12 cellular contexts compared by ENCODE assay signal in genomic region chr4:48668254-48669017, GRCh38.
DNase-seq lines count a peak whose midpoint lies in the region; ATAC-seq and TF ChIP-seq lines count a peak whose summit lies in the region.
"Had no signal": no experiment of that assay in that cellular context is flagged by ENCODE, and none has a peak within 500 bp of the region (broad histone marks: within the 10 kb centered on the region; RNA-seq: fewer than 3 reads in every experiment).

No MANE protein-coding gene starts in this region.

- peaks cover 9% of the 10 kb centered on the region; the same call in 2 of the 3 replicates for H3K36me3 Mint-ChIP-seq in GM23338 (ENCODE audit: low read depth)
- H3K36me3 Mint-ChIP-seq in WTC11: peaks cover 8% of the 10 kb centered on the region
- peaks cover 19% of the 10 kb centered on the region for H3K36me3 Mint-ChIP-seq in activated T-helper 2 cell treated with anti-CD3 and anti-CD28 coated beads, Interferon-gamma antibody, Interleukin-2, Interleukin-4, amounts not matched to agents 10 μg/mL and 5 μg/mL and 100 μg/mL, durations not matched to agents 14 hours and 24 hours and 36 hours (ENCODE audit: low read depth)

- H3K4me2 ChIP-seq in GM23338: no peak overlapping the region

- H3K4me3 ChIP-seq in GM23338: no peak overlapping the region
- H3K4me3 ChIP-seq: sigmoid colon had no signal

- H3F3A ChIP-seq in GM23338 (replicated peaks; ENCODE audit: low read depth): no peaks in the 10 kb centered on the region

- 0 out of 2 replicates have a peak, but pooled peaks cover 9% of the 10 kb centered on the region for H3K9me2 ChIP-seq in GM23338 (ENCODE audit: insufficient read depth)

- peaks cover 49% of the 10 kb centered on the region for H3K79me2 ChIP-seq in GM23338 (replicated peaks; ENCODE audit: insufficient read depth)

- H4K20me1 ChIP-seq in GM23338 (replicated peaks; ENCODE audit: insufficient read depth): peaks cover 10% of the 10 kb centered on the region; the same call in 1 of the 2 replicates

- no peak overlapping the region for H2AFZ ChIP-seq in GM23338

- DNase-seq in DMS79 (lab: John Stamatoyannopoulos, UW) (peak; percentile 9), GM23338 (ENCODE audit: low spot score) (no peak), WTC11 (ENCODE audit: low spot score) (no peak), kidney tubule cell (ENCODE audit: low spot score) (peak; percentile 21)
- DNase-seq in activated T-helper 2 cell treated with anti-CD3 and anti-CD28 coated beads, Interferon-gamma antibody, Interleukin-2, Interleukin-4, amounts not matched to agents 10 μg/mL and 5 μg/mL and 100 μg/mL, durations not matched to agents 14 hours and 24 hours and 36 hours (ENCODE audit: low spot score): no peak
- DNase-seq: activated T-cell treated with anti-CD3 and anti-CD28 coated beads, Interleukin-2, amount 50 U/mL, for 72 hours; sigmoid colon had no signal

- TF ChIP-seq CTCF in GM23338 (conservative IDR thresholded peaks at IDR 0.05; ENCODE audit: low read depth in 2 of 2): no peak
- TF ChIP-seq CTCF in WTC11 (IDR thresholded peaks at IDR 0.05): no peak

- 0 out of 2 replicates have a peak overlapping the region, but pooled peaks have one; percentile 2 for H3K27ac ChIP-seq in GM23338 (ENCODE audit: low read depth)
- H3K27ac ChIP-seq: sigmoid colon had no signal

- H3K4me1 ChIP-seq in GM23338 (ENCODE audit: insufficient read depth): peaks cover 26% of the 10 kb centered on the region

- H3K4me3 Mint-ChIP-seq in GM23338 (no peak overlapping the region), WTC11 (no peak overlapping the region)
- no peak overlapping the region for H3K4me3 Mint-ChIP-seq in activated T-helper 2 cell treated with anti-CD3 and anti-CD28 coated beads, Interferon-gamma antibody, Interleukin-2, Interleukin-4, amounts not matched to agents 10 μg/mL and 5 μg/mL and 100 μg/mL, durations not matched to agents 14 hours and 24 hours and 36 hours (ENCODE audit: low read depth)
- H3K4me3 Mint-ChIP-seq: activated T-cell treated with anti-CD3 and anti-CD28 coated beads, Interleukin-2, amount 50 U/mL, for 72 hours; type B pancreatic cell had no signal

- CTCF ChIA-PET in WTC11 (lab: Charles Lee): interaction anchor here (1.3 kb wide), 1 partner anchor 90 kb away, joined by 9 read pairs; no protein-coding TSS in a partner anchor

- H3K27me3 Mint-ChIP-seq in GM23338 (ENCODE audit: insufficient read depth, low read depth, poor library complexity): no peaks in the 10 kb centered on the region
- no peaks in the 10 kb centered on the region for H3K27me3 Mint-ChIP-seq in WTC11 (ENCODE audit: low read depth)
- H3K27me3 Mint-ChIP-seq in activated T-helper 2 cell treated with anti-CD3 and anti-CD28 coated beads, Interferon-gamma antibody, Interleukin-2, Interleukin-4, amounts not matched to agents 10 μg/mL and 5 μg/mL and 100 μg/mL, durations not matched to agents 14 hours and 24 hours and 36 hours (ENCODE audit: low read depth): no peaks in the 10 kb centered on the region
- H3K27me3 Mint-ChIP-seq: type B pancreatic cell had no signal

- H3K27me3 ChIP-seq in GM23338 (ENCODE audit: insufficient read depth): no peaks in the 10 kb centered on the region
- H3K27me3 ChIP-seq: sigmoid colon had no signal

- no peaks in the 10 kb centered on the region for H3K36me3 ChIP-seq in GM23338 (ENCODE audit: insufficient read depth)
- H3K36me3 ChIP-seq: sigmoid colon had no signal

- POLR2A ChIA-PET in WTC11 (lab: Charles Lee): no interaction called here

- intact Hi-C loops in activated T-helper 2 cell treated with anti-CD3 and anti-CD28 coated beads, Interferon-gamma antibody, Interleukin-2, Interleukin-4, amounts not matched to agents 10 μg/mL and 5 μg/mL and 100 μg/mL, durations not matched to agents 14 hours and 24 hours and 36 hours (cut with micrococcal nuclease): no loop called here

- H3K4me1 Mint-ChIP-seq in GM23338: peaks cover 17% of the 10 kb centered on the region
- peaks cover 38% of the 10 kb centered on the region for H3K4me1 Mint-ChIP-seq in WTC11
- H3K4me1 Mint-ChIP-seq in activated T-helper 2 cell treated with anti-CD3 and anti-CD28 coated beads, Interferon-gamma antibody, Interleukin-2, Interleukin-4, amounts not matched to agents 10 μg/mL and 5 μg/mL and 100 μg/mL, durations not matched to agents 14 hours and 24 hours and 36 hours (ENCODE audit: low read depth): peaks cover 25% of the 10 kb centered on the region

- ATAC-seq in GM23338 (no peak), WTC11 (peak; percentile 20; the same call in 1 of the 2 replicates), GM21447 (IDR thresholded peaks at IDR 0.05; ENCODE audit: unreplicated experiment) (no peak), GM21360 (IDR thresholded peaks at IDR 0.05; ENCODE audit: unreplicated experiment) (no peak), HG02571 (IDR thresholded peaks at IDR 0.05; ENCODE audit: unreplicated experiment) (no peak)
- ATAC-seq: activated T-cell treated with anti-CD3 and anti-CD28 coated beads, Interleukin-2, amount 50 U/mL, for 72 hours; HCT116 had no signal

- H3K9me3 Mint-ChIP-seq in GM23338 (no peaks in the 10 kb centered on the region), WTC11 (peaks cover 8% of the 10 kb centered on the region)
- peaks cover 6% of the 10 kb centered on the region for H3K9me3 Mint-ChIP-seq in activated T-helper 2 cell treated with anti-CD3 and anti-CD28 coated beads, Interferon-gamma antibody, Interleukin-2, Interleukin-4, amounts not matched to agents 10 μg/mL and 5 μg/mL and 100 μg/mL, durations not matched to agents 14 hours and 24 hours and 36 hours

- H3K27ac Mint-ChIP-seq in GM23338 (no peak overlapping the region), WTC11 (no peak overlapping the region)
- no peak overlapping the region for H3K27ac Mint-ChIP-seq in activated T-helper 2 cell treated with anti-CD3 and anti-CD28 coated beads, Interferon-gamma antibody, Interleukin-2, Interleukin-4, amounts not matched to agents 10 μg/mL and 5 μg/mL and 100 μg/mL, durations not matched to agents 14 hours and 24 hours and 36 hours
- H3K27ac Mint-ChIP-seq: activated T-cell treated with anti-CD3 and anti-CD28 coated beads, Interleukin-2, amount 50 U/mL, for 72 hours; type B pancreatic cell had no signal

TF ChIP-seq in GM23338, 12 proteins besides CTCF, POLR2A, EP300 and RAD21:
- no peak for TF ChIP-seq JUNB (IDR thresholded peaks at IDR 0.05; ENCODE audit: unreplicated experiment)
- TF ChIP-seq POLR2AphosphoS5 (IDR thresholded peaks at IDR 0.05; ENCODE audit: low read depth): no peak
- TF ChIP-seq EZH2phosphoT487 (IDR thresholded peaks at IDR 0.05; ENCODE audit: unreplicated experiment): no peak
- no peak for TF ChIP-seq CREB1 (CRISPR knock-in tag; IDR thresholded peaks at IDR 0.05; ENCODE audit: low read depth)

TF ChIP-seq in WTC11, 78 proteins besides CTCF, POLR2A, EP300 and RAD21:
- TF ChIP-seq ELF4 (CRISPR knock-in tag; IDR thresholded peaks at IDR 0.05; ENCODE audit: low read depth) (no peak), TEAD4 (CRISPR knock-in tag; IDR thresholded peaks at IDR 0.05) (no peak)

Comparison
In these comparisons a context has a peak if more than half of its experiments do, and no peak if none do; other contexts are left out.
1. DNase-seq: peak in DMS79 (single experiment) and kidney tubule cell (single experiment); none in GM23338 (single experiment), WTC11 (single experiment) and activated T-helper 2 cell treated with anti-CD3 and anti-CD28 coated beads, Interferon-gamma antibody, Interleukin-2, Interleukin-4, amounts not matched to agents 10 μg/mL and 5 μg/mL and 100 μg/mL, durations not matched to agents 14 hours and 24 hours and 36 hours (single experiment).